18 cellular contexts compared by ENCODE assay signal in genomic region chr2:193885419-193885818, GRCh38.
"Had no signal": no experiment of that assay in that cellular context is flagged by ENCODE, and none has a peak within 500 bp of the region (broad histone marks: within the 10 kb centered on the region; RNA-seq: fewer than 3 reads in every experiment).

No MANE protein-coding gene starts in this region.

- H3K9me3 Mint-ChIP-seq: activated naive CD4-positive, alpha-beta T cell treated with anti-CD3 and anti-CD28 coated beads, Interleukin-2, amount 50 U/mL, for 24 hours had no signal

- H3K36me3 ChIP-seq: thoracic aorta, upper lobe of left lung had no signal

- DNase-seq: activated CD4-positive, CD25-positive, alpha-beta regulatory T cell treated with anti-CD3 and anti-CD28 coated beads, Interleukin-2, amount 50 U/mL, for 72 hours; activated gamma-delta T cell; effector memory CD8-positive, alpha-beta T cell; foreskin melanocyte; glutamatergic neuron; hypothalamus; midbrain; stimulated activated CD4-positive, alpha-beta T cell treated with anti-CD3 and anti-CD28 coated beads, Interleukin-4, amount 100 ng/mL, for 24 hours; stimulated activated naive B cell treated with anti-CD40 and anti-IgM and Interleukin-4, amounts not matched to agents 10 μg/mL and 1 μg/mL and 100 μg/mL, for 72 hours; T1000; upper lobe of left lung had no signal

- H3K9me3 ChIP-seq: upper lobe of left lung had no signal

- H3K36me3 Mint-ChIP-seq: activated naive CD4-positive, alpha-beta T cell treated with anti-CD3 and anti-CD28 coated beads, Interleukin-2, amount 50 U/mL, for 24 hours; stimulated activated naive B cell treated with anti-CD40 and anti-IgM and Interleukin-4, amounts not matched to agents 10 μg/mL and 1 μg/mL and 100 μg/mL, for 72 hours had no signal

- H3K79me2 ChIP-seq: parathyroid adenoma had no signal

- H3K9ac ChIP-seq: parathyroid adenoma had no signal

- H3K4me3 Mint-ChIP-seq: activated naive CD4-positive, alpha-beta T cell treated with anti-CD3 and anti-CD28 coated beads, Interleukin-2, amount 50 U/mL, for 24 hours; effector memory CD8-positive, alpha-beta T cell; nephron; stimulated activated naive B cell treated with anti-CD40 and anti-IgM and Interleukin-4, amounts not matched to agents 10 μg/mL and 1 μg/mL and 100 μg/mL, for 72 hours had no signal

- H3K27ac Mint-ChIP-seq: activated naive CD4-positive, alpha-beta T cell treated with anti-CD3 and anti-CD28 coated beads, Interleukin-2, amount 50 U/mL, for 24 hours; effector memory CD8-positive, alpha-beta T cell; nephron; stimulated activated naive B cell treated with anti-CD40 and anti-IgM and Interleukin-4, amounts not matched to agents 10 μg/mL and 1 μg/mL and 100 μg/mL, for 72 hours had no signal

- ATAC-seq: effector memory CD8-positive, alpha-beta T cell; left lobe of liver; sciatic nerve had no signal

- H3K27me3 Mint-ChIP-seq: activated naive CD4-positive, alpha-beta T cell treated with anti-CD3 and anti-CD28 coated beads, Interleukin-2, amount 50 U/mL, for 24 hours; effector memory CD8-positive, alpha-beta T cell; stimulated activated naive B cell treated with anti-CD40 and anti-IgM and Interleukin-4, amounts not matched to agents 10 μg/mL and 1 μg/mL and 100 μg/mL, for 72 hours had no signal

- H3K27me3 ChIP-seq: upper lobe of left lung had no signal

- H3K4me1 ChIP-seq: parathyroid adenoma, upper lobe of left lung had no signal

- H3K27ac ChIP-seq: epithelial cell of prostate, parathyroid adenoma, thoracic aorta, upper lobe of left lung had no signal

- H3K4me3 ChIP-seq: thoracic aorta, upper lobe of left lung had no signal

- H2AFZ ChIP-seq: parathyroid adenoma had no signal

- H3K4me1 Mint-ChIP-seq: activated naive CD4-positive, alpha-beta T cell treated with anti-CD3 and anti-CD28 coated beads, Interleukin-2, amount 50 U/mL, for 24 hours; nephron; stimulated activated naive B cell treated with anti-CD40 and anti-IgM and Interleukin-4, amounts not matched to agents 10 μg/mL and 1 μg/mL and 100 μg/mL, for 72 hours had no signal
